ENCODE assay signal across 27 cellular contexts in genomic region chr1:212688338-212689047, GRCh38. TPM values are rescaled to one million over a fixed set of nuclear protein-coding genes. Genes with fewer than 3 reads are reported as not detected.
DNase-seq lines count a peak whose midpoint lies in the region; ATAC-seq and TF ChIP-seq lines count a peak whose summit lies in the region.
"Had no signal": no experiment of that assay in that cellular context is flagged by ENCODE, and none has a peak within 500 bp of the region (broad histone marks: within the 10 kb centered on the region; RNA-seq: fewer than 3 reads in every experiment).

No MANE protein-coding gene starts in this region.

- H3K4me1 Mint-ChIP-seq in stimulated activated naive CD8-positive, alpha-beta T cell treated with anti-CD3 and anti-CD28 coated beads, Interleukin-15, amount 100 ng/mL, for 72 hours: peaks cover 23% of the 10 kb centered on the region
- H3K4me1 Mint-ChIP-seq in T-helper 17 cell: peaks cover 13% of the 10 kb centered on the region

- no peaks in the 10 kb centered on the region for H3K4me1 ChIP-seq in vagina
- H3K4me1 ChIP-seq: esophagus muscularis mucosa, psoas muscle, suprapubic skin had no signal

- H3K36me3 Mint-ChIP-seq in T-helper 17 cell (ENCODE audit: low read depth): peaks cover 2% of the 10 kb centered on the region
- H3K36me3 Mint-ChIP-seq: IgD-negative memory B cell had no signal

- H3K27ac Mint-ChIP-seq in stimulated activated naive CD8-positive, alpha-beta T cell treated with anti-CD3 and anti-CD28 coated beads, Interleukin-15, amount 100 ng/mL, for 72 hours: no peak overlapping the region
- no peak overlapping the region for H3K27ac Mint-ChIP-seq in T-helper 17 cell
- H3K27ac Mint-ChIP-seq: activated CD8-positive, alpha-beta T cell treated with anti-CD3 and anti-CD28 coated beads, Interleukin-2, amount 10 ng/mL, durations not matched to agents 7 days and 5 days; CD4-positive, alpha-beta T cell; HFFc6; stimulated activated effector memory CD8-positive, alpha-beta T cell treated with anti-CD3 and anti-CD28 coated beads, Interleukin-12 subunit alpha, Interleukin-12 subunit beta, amount 100 ng/mL, for 72 hours had no signal

- no peak for TF ChIP-seq POLR2A in vagina (IDR thresholded peaks at IDR 0.05)

- intact Hi-C loops in vagina (cut with DNase I): no loop called here

- DNase-seq in HCEC 1CT: peak; percentile 46
- DNase-seq in cardiac fibroblast (ENCODE audit: low read depth in 2 of 2): peak; percentile 53 to 68
- DNase-seq in hepatic stellate cell (ENCODE audit: low spot score): peak; percentile 26
- DNase-seq in vagina (ENCODE audit: extremely low spot score in 2 of 2): peak; percentile 22 to 32
- DNase-seq in stimulated activated naive CD8-positive, alpha-beta T cell treated with anti-CD3 and anti-CD28 coated beads, Interleukin-15, amount 100 ng/mL, for 72 hours: no peak
- no peak for DNase-seq in ureter (ENCODE audit: low spot score)
- no peak for DNase-seq in T-helper 17 cell
- DNase-seq: activated CD8-positive, alpha-beta T cell treated with anti-CD3 and anti-CD28 coated beads, Interleukin-2, amount 10 ng/mL, durations not matched to agents 7 days and 5 days; activated gamma-delta T cell; activated T-cell treated with anti-CD3 and anti-CD28 coated beads, Interleukin-2, amount 50 U/mL, for 1 hour; brain microvascular endothelial cell; CD4-positive, alpha-beta T cell; effector memory CD8-positive, alpha-beta T cell; glutamatergic neuron; HFFc6; MG63; NCI-H1417; NCI-H2081; NCI-H226; psoas muscle; SHP77 had no signal

- no peak overlapping the region for H3K4me3 ChIP-seq in cardiac fibroblast (replicated peaks in 1 of 2; ENCODE audit: low read depth in 2 of 2, low read length in 2 of 2)
- no peak overlapping the region for H3K4me3 ChIP-seq in vagina
- H3K4me3 ChIP-seq: esophagus muscularis mucosa, MG63, psoas muscle, skin epidermis, suprapubic skin had no signal

- TF ChIP-seq CTCF in cardiac fibroblast (IDR thresholded peaks at IDR 0.05; ENCODE audit: low read depth, low read length) (no peak), vagina (IDR thresholded peaks at IDR 0.05) (no peak)

- H3K27me3 ChIP-seq in vagina: no peaks in the 10 kb centered on the region
- H3K27me3 ChIP-seq: brain microvascular endothelial cell, MG63 had no signal

- no peaks in the 10 kb centered on the region for H3K9me3 Mint-ChIP-seq in stimulated activated naive CD8-positive, alpha-beta T cell treated with anti-CD3 and anti-CD28 coated beads, Interleukin-15, amount 100 ng/mL, for 72 hours
- H3K9me3 Mint-ChIP-seq: CD4-positive, alpha-beta T cell; effector memory CD8-positive, alpha-beta T cell; HFFc6; IgD-negative memory B cell; stimulated activated effector memory CD8-positive, alpha-beta T cell treated with anti-CD3 and anti-CD28 coated beads, Interleukin-12 subunit alpha, Interleukin-12 subunit beta, amount 100 ng/mL, for 72 hours had no signal

- no peaks in the 10 kb centered on the region for H3K27me3 Mint-ChIP-seq in stimulated activated naive CD8-positive, alpha-beta T cell treated with anti-CD3 and anti-CD28 coated beads, Interleukin-15, amount 100 ng/mL, for 72 hours
- H3K27me3 Mint-ChIP-seq in T-helper 17 cell: peaks cover 14% of the 10 kb centered on the region

- no peak overlapping the region for H3K4me3 Mint-ChIP-seq in stimulated activated naive CD8-positive, alpha-beta T cell treated with anti-CD3 and anti-CD28 coated beads, Interleukin-15, amount 100 ng/mL, for 72 hours
- no peak overlapping the region for H3K4me3 Mint-ChIP-seq in T-helper 17 cell
- H3K4me3 Mint-ChIP-seq: activated CD8-positive, alpha-beta T cell treated with anti-CD3 and anti-CD28 coated beads, Interleukin-2, amount 10 ng/mL, durations not matched to agents 7 days and 5 days; CD4-positive, alpha-beta T cell; effector memory CD8-positive, alpha-beta T cell; HFFc6; IgD-negative memory B cell; stimulated activated effector memory CD8-positive, alpha-beta T cell treated with anti-CD3 and anti-CD28 coated beads, Interleukin-12 subunit alpha, Interleukin-12 subunit beta, amount 100 ng/mL, for 72 hours had no signal

- H3K27ac ChIP-seq in vagina: no peak overlapping the region
- H3K27ac ChIP-seq: brain microvascular endothelial cell, esophagus muscularis mucosa, psoas muscle, skin epidermis, suprapubic skin had no signal

- no peaks in the 10 kb centered on the region for H3K9me3 ChIP-seq in vagina
- no peaks in the 10 kb centered on the region for H3K9me3 ChIP-seq in T-helper 17 cell (ENCODE audit: control insufficient read depth, low read length, poor library complexity, severe bottlenecking)
- H3K9me3 ChIP-seq: esophagus muscularis mucosa, MG63, psoas muscle, suprapubic skin had no signal

- no peak for ATAC-seq in stimulated activated naive CD8-positive, alpha-beta T cell treated with anti-CD3 and anti-CD28 coated beads, Interleukin-15, amount 100 ng/mL, for 72 hours
- no peak for ATAC-seq in T-helper 17 cell
- ATAC-seq: activated CD4-positive, CD25-positive, alpha-beta regulatory T cell treated with anti-CD3 and anti-CD28 coated beads, Interleukin-2, amount 50 U/mL, for 24 hours; activated CD8-positive, alpha-beta T cell treated with anti-CD3 and anti-CD28 coated beads, Interleukin-2, amount 10 ng/mL, durations not matched to agents 7 days and 5 days; effector memory CD8-positive, alpha-beta T cell; psoas muscle; stimulated activated effector memory CD8-positive, alpha-beta T cell treated with anti-CD3 and anti-CD28 coated beads, Interleukin-12 subunit alpha, Interleukin-12 subunit beta, amount 100 ng/mL, for 72 hours had no signal

- no peaks in the 10 kb centered on the region for H3K36me3 ChIP-seq in vagina
- H3K36me3 ChIP-seq: brain microvascular endothelial cell, MG63, suprapubic skin had no signal

RNA-seq across cellular contexts. Expression of gene BATF3, which starts 11.1 kb away (rescaled TPM):
- total RNA-seq in vagina: 7.9 TPM
- 3.5 TPM for total RNA-seq in ureter
- total RNA-seq in T-helper 17 cell: under 1 TPM; 0.20 to 0.34 TPM

Comparison
In these comparisons a context has a peak if more than half of its experiments do, and no peak if none do; other contexts are left out.
1. DNase-seq: peak in HCEC 1CT (single experiment), cardiac fibroblast (2 of 2), hepatic stellate cell (single experiment) and vagina (2 of 2); none in stimulated activated naive CD8-positive, alpha-beta T cell treated with anti-CD3 and anti-CD28 coated beads, Interleukin-15, amount 100 ng/mL, for 72 hours (0 of 2), ureter (single experiment) and T-helper 17 cell (0 of 3).